ENCODE assay signal across 13 cellular contexts in genomic region chr16:70725024-70725911, GRCh38. TPM values are rescaled to one million over a fixed set of nuclear protein-coding genes. Genes with fewer than 3 reads are reported as not detected.
DNase-seq lines count a peak whose midpoint lies in the region; ATAC-seq, FAIRE-seq and TF ChIP-seq lines count a peak whose summit lies in the region.
"Had no signal": no experiment of that assay in that cellular context is flagged by ENCODE, and none has a peak within 500 bp of the region (broad histone marks: within the 10 kb centered on the region; RNA-seq: fewer than 3 reads in every experiment).

No MANE protein-coding gene starts in this region.

- TF ChIP-seq CTCF in fibroblast of lung (conservative IDR thresholded peaks at IDR 0.05 in 1 of 2, IDR thresholded peaks at IDR 0.05 in 1 of 2; ENCODE audit: low read depth in 1 of 2, low read length in 2 of 2) (no peak), suprapubic skin (IDR thresholded peaks at IDR 0.05) (no peak)

- DNase-seq in SJCRH30 (no peak), fibroblast of lung (ENCODE audit: low read depth in 2 of 2) (peak in 1 of 2 donors; percentile 80), midbrain (lab: John Stamatoyannopoulos, UW) (peak; percentile 56), suprapubic skin (ENCODE audit: low spot score in 2 of 2) (no peak), NCI-H2029 (lab: John Stamatoyannopoulos, UW) (no peak), H54 (ENCODE audit: insufficient read length, low spot score) (no peak), NCI-H1048 (lab: John Stamatoyannopoulos, UW) (no peak)
- DNase-seq: activated CD4-positive, alpha-beta memory T cell treated with anti-CD3 and anti-CD28 coated beads, Interleukin-2, amount 10 ng/mL, durations not matched to agents 7 days and 5 days; CD8-positive, alpha-beta memory T cell; foreskin keratinocyte; naive thymus-derived CD8-positive, alpha-beta T cell; NCI-H526 treated with DMSO at 0.1 percent for 48 hours had no signal

- H3K9me3 ChIP-seq in SJCRH30 (replicated peaks) (no peaks in the 10 kb centered on the region), fibroblast of lung (ENCODE audit: control insufficient read depth, insufficient read depth, low read depth, low read length) (no peaks in the 10 kb centered on the region), suprapubic skin (no peaks in the 10 kb centered on the region)

- no peak overlapping the region for H3K4me2 ChIP-seq in fibroblast of lung (ENCODE audit: extremely low read depth, insufficient read depth, low read length)

- peak overlapping the region; percentile 25 for H3K4me3 ChIP-seq in SJCRH30
- no peak overlapping the region for H3K4me3 ChIP-seq in fibroblast of lung (replicated peaks in 1 of 4; ENCODE audit: control extremely low read depth in 1 of 4, insufficient read depth in 1 of 4, low read depth in 3 of 4, low read length in 4 of 4)
- H3K4me3 ChIP-seq in suprapubic skin: no peak overlapping the region

- no peaks in the 10 kb centered on the region for H4K20me1 ChIP-seq in fibroblast of lung (ENCODE audit: control insufficient read depth, extremely low read depth, insufficient read depth, low read length)

- no peak for ATAC-seq in HG02588 (IDR thresholded peaks at IDR 0.05; ENCODE audit: unreplicated experiment)
- ATAC-seq: naive thymus-derived CD8-positive, alpha-beta T cell had no signal

- TF ChIP-seq EP300 in suprapubic skin (IDR thresholded peaks at IDR 0.05): no peak

- 76% methylated on average over 14 of the region's 22 CpGs for WGBS in suprapubic skin

- no peaks in the 10 kb centered on the region for H3K36me3 ChIP-seq in SJCRH30
- H3K36me3 ChIP-seq in fibroblast of lung (ENCODE audit: control insufficient read depth, insufficient read depth, low read length): peaks cover 2% of the 10 kb centered on the region
- H3K36me3 ChIP-seq in suprapubic skin: peaks cover 10% of the 10 kb centered on the region

- FAIRE-seq in H54 (lab: Jason Lieb, UNC): no peak

- H3K79me2 ChIP-seq in fibroblast of lung (ENCODE audit: control insufficient read depth, insufficient read depth, low read length): no peaks in the 10 kb centered on the region

- H3K27me3 ChIP-seq in SJCRH30 (no peaks in the 10 kb centered on the region), fibroblast of lung (ENCODE audit: control insufficient read depth, insufficient read depth, low read length) (no peaks in the 10 kb centered on the region), suprapubic skin (no peaks in the 10 kb centered on the region)
- H3K27me3 ChIP-seq: foreskin keratinocyte had no signal

- H3K27ac ChIP-seq in SJCRH30: peak overlapping the region; percentile 83
- peak overlapping the region; percentile 41 for H3K27ac ChIP-seq in fibroblast of lung (ENCODE audit: insufficient read depth, low read length)
- H3K27ac ChIP-seq in suprapubic skin: peak overlapping the region; percentile 73
- H3K27ac ChIP-seq: foreskin keratinocyte had no signal

- H3K4me1 ChIP-seq in SJCRH30 (peaks cover 21% of the 10 kb centered on the region), fibroblast of lung (ENCODE audit: control insufficient read depth, extremely low read depth, insufficient read depth, low read length) (peaks cover 17% of the 10 kb centered on the region), suprapubic skin (peaks cover 26% of the 10 kb centered on the region)
- H3K4me1 ChIP-seq: foreskin keratinocyte had no signal

- TF ChIP-seq POLR2A in suprapubic skin (IDR thresholded peaks at IDR 0.05): no peak
- TF ChIP-seq POLR2A in H54 (IDR thresholded peaks at IDR 0.05; ENCODE audit: low read depth, low read length): no peak

- H2AFZ ChIP-seq in fibroblast of lung (ENCODE audit: low read length): no peak overlapping the region

- H3K9ac ChIP-seq in fibroblast of lung (ENCODE audit: insufficient read depth, low read length): peak overlapping the region; percentile 14

RNA-seq across cellular contexts. Expression of gene MTSS2, which starts 39.4 kb away (rescaled TPM):
- total RNA-seq in SJCRH30 (2014; rRNA removed; shearing (Covaris generic)): 24.6 and 27.4 TPM in 2 replicates
- total RNA-seq in fibroblast of lung (81.7 and 126 TPM in 2 replicates), suprapubic skin (10 to 100 TPM; 30.1 to 58.7 (median 42.6) TPM)
- polyA plus RNA-seq in fibroblast of lung: 90.4 and 131 TPM in 2 replicates
- 128 and 258 TPM in 2 replicates for polyA plus RNA-seq in fibroblast of lung (2012)
- 86.5 and 259 TPM in 2 replicates for polyA minus RNA-seq in fibroblast of lung (ENCODE audit: low replicate concordance)
- polyA plus RNA-seq: CD8-positive, alpha-beta memory T cell had no signal
